Comparison of ENCODE assay signal across 8 cellular contexts in genomic region chr6:5003604-5004372, GRCh38. TPM values are rescaled to one million over a fixed set of nuclear protein-coding genes. Genes with fewer than 3 reads are reported as not detected.
DNase-seq lines count a peak whose midpoint lies in the region; ATAC-seq, FAIRE-seq and TF ChIP-seq lines count a peak whose summit lies in the region.

RPP40 (minus strand) TSS chr6:5004037; CDS start chr6:5004002, 35 bp downstream.

- peak within 1 kb of the TSS; percentile 50 for H3K27ac Mint-ChIP-seq in Calu3 (ENCODE audit: unreplicated experiment)
- peak within 1 kb of the TSS; percentile 98 for H3K27ac Mint-ChIP-seq in mesothelial cell of epicardium

- H3K36me3 Mint-ChIP-seq in Calu3 (ENCODE audit: insufficient read depth, unreplicated experiment) (peaks cover 13% of the 10 kb centered on the region), mesothelial cell of epicardium (peaks cover 9% of the 10 kb centered on the region)

- TSS peak; percentile 41 for BruUV-seq in Calu3 (replicated peaks; lab: Mats Ljungman, UMichigan)

- CTCF ChIA-PET in Calu3 (lab: Charles Lee) = interaction anchor here (0.6 to 0.7 kb wide), 6 partner anchors 14 to 685 kb away, joined by 3 to 6 read pairs (median 4); no protein-coding TSS in a partner anchor

- peak; percentile 96 for ATAC-seq in GM21381 (IDR thresholded peaks at IDR 0.05; ENCODE audit: unreplicated experiment)

- H3K9me3 Mint-ChIP-seq in Calu3 (ENCODE audit: low read depth, unreplicated experiment) (no peaks in the 10 kb centered on the region), mesothelial cell of epicardium (no peaks in the 10 kb centered on the region)

- DNase-seq in Calu3 = peak; percentile 95
- DNase-seq in HUDEP-2 (lab: John Stamatoyannopoulos, UW; ENCODE audit: unreplicated experiment in 76 of 76) = peak; percentile 65 to 100 (median 99)
- peak; percentile 91 for DNase-seq in NOMO-1 treated with dmso at 0.1 percent for 144 hours (lab: John Stamatoyannopoulos, UW; ENCODE audit: unreplicated experiment)
- peak; percentile 97 for DNase-seq in activated CD8-positive, alpha-beta memory T cell treated with anti-CD3 and anti-CD28 coated beads, Interleukin-2, amount 50 U/mL, for 24 hours (ENCODE audit: extremely low read depth)
- peak; percentile 94 to 98 for DNase-seq in mesothelial cell of epicardium (ENCODE audit: low spot score in 2 of 2, unreplicated experiment in 2 of 2)
- DNase-seq in stimulated activated CD8-positive, alpha-beta memory T cell treated with anti-CD3 and anti-CD28 coated beads, Interleukin-15, amount 100 ng/mL, for 48 hours (ENCODE audit: low read depth in 2 of 2) = peak; percentile 97

- FAIRE-seq in endometrium (lab: Jason Lieb, UNC) = peak; percentile 31

- TF ChIP-seq CTCF in Calu3 (IDR thresholded peaks at IDR 0.05; ENCODE audit: unreplicated experiment) = peak; percentile 66
- peak; percentile 86 for TF ChIP-seq CTCF in mesothelial cell of epicardium (IDR thresholded peaks at IDR 0.05; ENCODE audit: unreplicated experiment)

- H3K4me1 Mint-ChIP-seq in Calu3 (ENCODE audit: low read depth, unreplicated experiment) = no peaks in the 10 kb centered on the region
- H3K4me1 Mint-ChIP-seq in mesothelial cell of epicardium = peaks cover 15% of the 10 kb centered on the region

- intact Hi-C loops in Calu3 (cut with micrococcal nuclease; ENCODE audit: unreplicated experiment) = no loop called here

- H3K27me3 Mint-ChIP-seq in Calu3 (ENCODE audit: unreplicated experiment) (no peaks in the 10 kb centered on the region), mesothelial cell of epicardium (ENCODE audit: low read depth) (no peaks in the 10 kb centered on the region)

- H3K4me3 Mint-ChIP-seq in Calu3 (ENCODE audit: low read depth, unreplicated experiment) (peak within 1 kb of the TSS; percentile 91), mesothelial cell of epicardium (peak within 1 kb of the TSS; percentile 93)

RNA-seq across cellular contexts. Expression of gene RPP40, which starts in this region (rescaled TPM):
- 7.4 and 11.1 TPM in 2 replicates for total RNA-seq in Calu3 (2022)
- 6.8 to 7.2 TPM (median 6.9 TPM) in 3 replicates for total RNA-seq in mesothelial cell of epicardium

Comparison
In these comparisons a context has a peak if more than half of its experiments do, and no peak if none do; other contexts are left out.
1. Peak in every context shown above with its lines: DNase-seq and ATAC-seq.